Comparison of ENCODE assay signal across 1 cellular context in genomic region chr7:50648570-50649169, GRCh38.
TF ChIP-seq lines count a peak whose summit lies in the region.

No MANE protein-coding gene starts in this region.

TF ChIP-seq in HepG2, 621 proteins besides CTCF, POLR2A, EP300 and RAD21 (continued from another document):
- no peak for TF ChIP-seq PRDM15 (CRISPR knock-in tag; IDR thresholded peaks at IDR 0.05)
- TF ChIP-seq NCOA1 (CRISPR knock-in tag; IDR thresholded peaks at IDR 0.05), result no peak
- no peak for TF ChIP-seq ZBTB39 (CRISPR knock-in tag; IDR thresholded peaks at IDR 0.05)
- TF ChIP-seq ZBTB40 (IDR thresholded peaks at IDR 0.05), result no peak
- no peak for TF ChIP-seq ZBTB40 (CRISPR knock-in tag; IDR thresholded peaks at IDR 0.05)
- no peak for TF ChIP-seq HMGA1 (CRISPR knock-in tag; conservative IDR thresholded peaks at IDR 0.05)
- no peak for TF ChIP-seq TCF7 (IDR thresholded peaks at IDR 0.05; ENCODE audit: low read depth)
- peak; percentile 27; the same call in 1 of the 2 replicates for TF ChIP-seq SOX5 (CRISPR knock-in tag; IDR thresholded peaks at IDR 0.05; ENCODE audit: borderline replicate concordance)
- no peak for TF ChIP-seq RELA (CRISPR knock-in tag; IDR thresholded peaks at IDR 0.05)
- no peak for TF ChIP-seq ZSCAN30 (CRISPR knock-in tag; IDR thresholded peaks at IDR 0.05)
- TF ChIP-seq SOX6 (IDR thresholded peaks at IDR 0.05), result no peak
- 0 out of 2 replicates have a peak, but pooled peaks have one; percentile 42 for TF ChIP-seq SOX6 (CRISPR knock-in tag; IDR thresholded peaks at IDR 0.05)
- TF ChIP-seq RBM39 (IDR thresholded peaks at IDR 0.05; ENCODE audit: low read depth, low read length, poor library complexity, severe bottlenecking), result no peak
- no peak for TF ChIP-seq SOX13 (IDR thresholded peaks at IDR 0.05)
- peak in 1 of 2 experiments; percentile 58; a peak in 2 of 4 replicates for TF ChIP-seq SOX13 (CRISPR knock-in tag; conservative IDR thresholded peaks at IDR 0.05 in 1 of 2, IDR thresholded peaks at IDR 0.05 in 1 of 2)
- TF ChIP-seq ZNF746 (CRISPR knock-in tag; IDR thresholded peaks at IDR 0.05), result peak; percentile 48; the same call in 1 of the 2 replicates
- TF ChIP-seq PAXIP1 (CRISPR knock-in tag; conservative IDR thresholded peaks at IDR 0.05), result no peak
- TF ChIP-seq ZNF737 (CRISPR knock-in tag; IDR thresholded peaks at IDR 0.05; ENCODE audit: borderline replicate concordance), result no peak
- no peak for TF ChIP-seq HHEX (CRISPR knock-in tag; IDR thresholded peaks at IDR 0.05)
- TF ChIP-seq MZF1 (CRISPR knock-in tag; IDR thresholded peaks at IDR 0.05; ENCODE audit: borderline replicate concordance), result no peak
